Comparison of ENCODE assay signal across 18 cellular contexts in genomic region chr9:99040254-99040653, GRCh38.
DNase-seq lines count a peak whose midpoint lies in the region; ATAC-seq, FAIRE-seq and TF ChIP-seq lines count a peak whose summit lies in the region.
"Had no signal": no experiment of that assay in that cellular context is flagged by ENCODE, and none has a peak within 500 bp of the region (broad histone marks: within the 10 kb centered on the region; RNA-seq: fewer than 3 reads in every experiment).

No MANE protein-coding gene starts in this region.

- TF ChIP-seq POLR2A in endothelial cell of umbilical vein (IDR thresholded peaks at IDR 0.05; ENCODE audit: low read depth, low read length) (no peak), GM12892 (IDR thresholded peaks at IDR 0.05; ENCODE audit: low read depth, low read length) (no peak)

- H3K36me3 ChIP-seq in ACC112 (ENCODE audit: insufficient read depth, low read length) (no peaks in the 10 kb centered on the region), Loucy (ENCODE audit: insufficient read depth, low read length) (no peaks in the 10 kb centered on the region), endothelial cell of umbilical vein (ENCODE audit: control insufficient read depth in 2 of 2, extremely low read depth in 1 of 2, insufficient read depth in 2 of 2, low read length in 2 of 2) (no peaks in the 10 kb centered on the region), osteoblast (ENCODE audit: insufficient read depth, low read length) (no peaks in the 10 kb centered on the region)

- POLR2A ChIA-PET in endothelial cell of umbilical vein (lab: Charles Lee): no interaction called here

- dilution Hi-C loops in endothelial cell of umbilical vein (cut with MboI; ENCODE audit: extremely low pct_ligation_motif_present, low sequenced_read_pairs): no loop called here

- intact Hi-C loops in endothelial cell of umbilical vein (cut with micrococcal nuclease): no loop called here

- H3K79me2 ChIP-seq in ACC112 (ENCODE audit: control insufficient read depth, insufficient read depth, low read length, unreplicated experiment) (no peaks in the 10 kb centered on the region), Loucy (ENCODE audit: insufficient read depth, low read length) (no peaks in the 10 kb centered on the region), endothelial cell of umbilical vein (ENCODE audit: control insufficient read depth, insufficient read depth, low read length) (no peaks in the 10 kb centered on the region), osteoblast (ENCODE audit: insufficient read depth, low read length) (no peaks in the 10 kb centered on the region)

- FAIRE-seq in endothelial cell of umbilical vein (lab: Jason Lieb, UNC) (no peak), GM12892 (lab: Jason Lieb, UNC) (no peak), HTR-8/SVneo (lab: Jason Lieb, UNC) (no peak)

- no peak for TF ChIP-seq CTCF in Loucy (conservative IDR thresholded peaks at IDR 0.05; ENCODE audit: low read length)
- TF ChIP-seq CTCF in endothelial cell of umbilical vein (IDR thresholded peaks at IDR 0.05; ENCODE audit: extremely low read depth in 1 of 2, insufficient read depth in 1 of 2, low read depth in 1 of 2, low read length in 2 of 2): no peak
- no peak for TF ChIP-seq CTCF in osteoblast (IDR thresholded peaks at IDR 0.05; ENCODE audit: extremely low read depth, low read depth, low read length)

- H3F3A ChIP-seq in Loucy (ENCODE audit: low read depth): no peaks in the 10 kb centered on the region

- H3K4me1 ChIP-seq in ACC112 (ENCODE audit: control insufficient read depth, insufficient read depth, low read length, unreplicated experiment) (peaks cover 24% of the 10 kb centered on the region), Loucy (ENCODE audit: insufficient read depth, low read length, poor library complexity, severe bottlenecking) (peaks cover 34% of the 10 kb centered on the region), endothelial cell of umbilical vein (ENCODE audit: control insufficient read depth, extremely low read depth, insufficient read depth, low read length) (peaks cover 6% of the 10 kb centered on the region), osteoblast (ENCODE audit: insufficient read depth, low read length) (peaks cover 39% of the 10 kb centered on the region)

- 0 out of 2 replicates have a peak overlapping the region, but pooled peaks have one; percentile 13 for H3K4me3 ChIP-seq in ACC112 (ENCODE audit: low read depth, low read length)
- H3K4me3 ChIP-seq in Loucy (ENCODE audit: low read length, poor library complexity, severe bottlenecking): no peak overlapping the region
- no peak overlapping the region for H3K4me3 ChIP-seq in endothelial cell of umbilical vein (replicated peaks in 1 of 3; ENCODE audit: insufficient read depth in 1 of 3, low read depth in 1 of 3, low read length in 3 of 3)
- H3K4me3 ChIP-seq in osteoblast (ENCODE audit: insufficient read depth, low read length): no peak overlapping the region

- H3K4me2 ChIP-seq in Loucy (ENCODE audit: low read depth, low read length, poor library complexity, severe bottlenecking) (peak overlapping the region; percentile 56), endothelial cell of umbilical vein (ENCODE audit: insufficient read depth, low read length) (no peak overlapping the region), osteoblast (ENCODE audit: insufficient read depth, low read length) (peak overlapping the region; percentile 32)

- DNase-seq in endothelial cell of umbilical vein (ENCODE audit: low read depth, low spot score): no peak
- no peak for DNase-seq in osteoblast (ENCODE audit: insufficient read length, low spot score, missing footprints)
- DNase-seq in COLO829 (ENCODE audit: low spot score): no peak
- no peak for DNase-seq in GM12892 (ENCODE audit: insufficient read length)
- DNase-seq in HTR-8/SVneo (ENCODE audit: insufficient read length, low spot score): no peak
- DNase-seq: activated CD4-positive, alpha-beta T cell treated with anti-CD3 and anti-CD28 coated beads, Interleukin-2, amount 50 U/mL, for 1 hour; activated gamma-delta T cell; CD8-positive, alpha-beta T cell; DMS79; head of caudate nucleus; KBM-7; NCI-H2081 treated with DMSO at 0.1 percent for 48 hours; NCI-H510A treated with DMSO at 0.1 percent for 48 hours; stimulated activated CD4-positive, alpha-beta T cell treated with anti-CD3 and anti-CD28 coated beads, Interleukin-4, amount 100 ng/mL, for 1 hour had no signal

- peak overlapping the region; percentile 70 for H3K27ac ChIP-seq in ACC112 (ENCODE audit: low read depth, low read length)
- no peak overlapping the region for H3K27ac ChIP-seq in endothelial cell of umbilical vein (ENCODE audit: insufficient read depth, low read depth, low read length)
- peak overlapping the region; percentile 82 for H3K27ac ChIP-seq in osteoblast (ENCODE audit: low read depth, low read length)

- BruUV-seq in endothelial cell of umbilical vein (replicated peaks; lab: Mats Ljungman, UMichigan): no TSS peak

- H3K9me3 ChIP-seq in Loucy (ENCODE audit: insufficient read depth, low read depth, low read length): no peaks in the 10 kb centered on the region
- no peaks in the 10 kb centered on the region for H3K9me3 ChIP-seq in endothelial cell of umbilical vein (replicated peaks; ENCODE audit: control insufficient read depth, insufficient read depth, low read length)
- H3K9me3 ChIP-seq in osteoblast (ENCODE audit: low read depth, low read length): peaks cover 9% of the 10 kb centered on the region

- no peaks in the 10 kb centered on the region for H3K9me2 ChIP-seq in Loucy (replicated peaks; ENCODE audit: low read depth, low read length)

- CTCF ChIA-PET in endothelial cell of umbilical vein (lab: Charles Lee): interaction anchor here (1.4 kb wide), 1 partner anchor 40 kb away, joined by 5 read pairs; no protein-coding TSS in a partner anchor

- H3K9me1 ChIP-seq in endothelial cell of umbilical vein (replicated peaks; ENCODE audit: control insufficient read depth, extremely low read depth, insufficient read depth, low read length): no peaks in the 10 kb centered on the region

- H3K9ac ChIP-seq in Loucy (ENCODE audit: low read depth, low read length, poor library complexity, severe bottlenecking) (peak overlapping the region; percentile 38), endothelial cell of umbilical vein (replicated peaks; ENCODE audit: extremely low read depth, insufficient read depth, low read length) (no peak overlapping the region)

- no peak for ATAC-seq in GM21381 (IDR thresholded peaks at IDR 0.05; ENCODE audit: unreplicated experiment)
- ATAC-seq: CD8-positive, alpha-beta T cell; Right ventricle myocardium inferior had no signal

- peak overlapping the region; percentile 30 for H2AFZ ChIP-seq in ACC112 (ENCODE audit: low read length, unreplicated experiment)
- 0 out of 2 replicates have a peak overlapping the region, but pooled peaks have one; percentile 46 for H2AFZ ChIP-seq in Loucy (ENCODE audit: low read length)
- H2AFZ ChIP-seq in endothelial cell of umbilical vein (ENCODE audit: low read depth, low read length): peak overlapping the region; percentile 60
- H2AFZ ChIP-seq in osteoblast (ENCODE audit: low read length): peak overlapping the region; percentile 43

- 0 out of 2 replicates have a peak, but pooled peaks cover 5% of the 10 kb centered on the region for H3K27me3 ChIP-seq in ACC112 (ENCODE audit: insufficient read depth, low read length)
- H3K27me3 ChIP-seq in Loucy (ENCODE audit: insufficient read depth, low read length, poor library complexity, severe bottlenecking): no peaks in the 10 kb centered on the region
- no peaks in the 10 kb centered on the region for H3K27me3 ChIP-seq in endothelial cell of umbilical vein (ENCODE audit: control insufficient read depth in 2 of 2, insufficient read depth in 2 of 2, low read length in 2 of 2)
- no peaks in the 10 kb centered on the region for H3K27me3 ChIP-seq in osteoblast (ENCODE audit: insufficient read depth, low read length)

- H4K20me1 ChIP-seq in Loucy (ENCODE audit: insufficient read depth, low read length, poor library complexity, severe bottlenecking): no peaks in the 10 kb centered on the region
- no peaks in the 10 kb centered on the region for H4K20me1 ChIP-seq in endothelial cell of umbilical vein (replicated peaks; ENCODE audit: control insufficient read depth, extremely low read depth, insufficient read depth, low read length)
- no peaks in the 10 kb centered on the region for H4K20me1 ChIP-seq in osteoblast (ENCODE audit: insufficient read depth, low read length)

TF ChIP-seq in endothelial cell of umbilical vein, 7 proteins besides CTCF, POLR2A, EP300 and RAD21:
- TF ChIP-seq FOS (IDR thresholded peaks at IDR 0.05; ENCODE audit: borderline replicate concordance, insufficient read depth, low read length) (no peak), GATA2 (IDR thresholded peaks at IDR 0.05; ENCODE audit: insufficient read depth, insufficient read length, low read depth, low read length) (no peak), MYC (IDR thresholded peaks at IDR 0.05; ENCODE audit: low read depth, low read length) (no peak), POLR2AphosphoS5 (IDR thresholded peaks at IDR 0.05; ENCODE audit: insufficient read depth, low read depth, low read length) (no peak), JUN (IDR thresholded peaks at IDR 0.05; ENCODE audit: borderline replicate concordance, insufficient read depth, insufficient read length, low read depth) (no peak), EZH2 (IDR thresholded peaks at IDR 0.05; ENCODE audit: borderline replicate concordance, low read depth, low read length, severe bottlenecking) (no peak)
- TF ChIP-seq, protein P1, sequence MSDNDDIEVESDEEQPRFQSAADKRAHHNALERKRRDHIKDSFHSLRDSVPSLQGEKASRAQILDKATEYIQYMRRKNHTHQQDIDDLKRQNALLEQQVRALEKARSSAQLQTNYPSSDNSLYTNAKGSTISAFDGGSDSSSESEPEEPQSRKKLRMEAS (IDR thresholded peaks at IDR 0.05; ENCODE audit: insufficient read depth, insufficient read length): no peak
TF ChIP-seq in endothelial cell of umbilical vein: peak in this region for 0.
